ENCODE assay signal across 8 cellular contexts in genomic region chr3:129122697-129123055, GRCh38. TPM values are rescaled to one million over a fixed set of nuclear protein-coding genes. Genes with fewer than 3 reads are reported as not detected.
DNase-seq lines count a peak whose midpoint lies in the region; ATAC-seq and TF ChIP-seq lines count a peak whose summit lies in the region.

No MANE protein-coding gene starts in this region.

- H3K4me1 ChIP-seq in ES-I3 (ENCODE audit: insufficient read depth, low read length), result peaks cover 15% of the 10 kb centered on the region
- H3K4me1 ChIP-seq in esophagus squamous epithelium, result peaks cover 16 to 49% (median 16%) of the 10 kb centered on the region in 3 donors

- peak overlapping the region; percentile 86 for H3K27ac Mint-ChIP-seq in progenitor cell of endocrine pancreas

- H3K9me3 ChIP-seq in ES-I3 (ENCODE audit: control insufficient read depth, insufficient read depth, low read length) (no peaks in the 10 kb centered on the region), esophagus squamous epithelium (no peaks in the 10 kb centered on the region)

- H3K4me1 Mint-ChIP-seq in progenitor cell of endocrine pancreas (ENCODE audit: low read depth), result peaks cover 38% of the 10 kb centered on the region

- H3K9me3 Mint-ChIP-seq in progenitor cell of endocrine pancreas (ENCODE audit: low read depth), result no peaks in the 10 kb centered on the region

- intact Hi-C loops in esophagus squamous epithelium (cut with DNase I), result no loop called here

- H3K36me3 ChIP-seq in ES-I3 (ENCODE audit: insufficient read depth, low read length), result no peaks in the 10 kb centered on the region; the same call in 1 of the 2 replicates
- peaks cover 0 to 12% (median 0%) of the 10 kb centered on the region in 3 donors for H3K36me3 ChIP-seq in esophagus squamous epithelium

- H3K4me3 ChIP-seq in esophagus squamous epithelium, result peak overlapping the region in 3 of 4 donors; percentile 57 to 91 (median 83)

- peak overlapping the region; percentile 73; the same call in 1 of the 2 replicates for H3K9ac ChIP-seq in ES-I3 (ENCODE audit: low read depth, low read length)

- no peak for TF ChIP-seq POLR2A in esophagus squamous epithelium (IDR thresholded peaks at IDR 0.05)

- H3K27ac ChIP-seq in esophagus squamous epithelium, result peak overlapping the region; percentile 88 to 97 (median 94)

- H3K27me3 ChIP-seq in esophagus squamous epithelium, result no peaks in the 10 kb centered on the region

- peak overlapping the region; percentile 77 for H3K4me3 Mint-ChIP-seq in progenitor cell of endocrine pancreas (ENCODE audit: low read depth)

- 44 to 53% methylated on average over 3 of the region's 3 CpGs for WGBS in esophagus squamous epithelium, 2 donors

- peaks cover 6% of the 10 kb centered on the region for H3K36me3 Mint-ChIP-seq in progenitor cell of endocrine pancreas (ENCODE audit: insufficient read depth)

- DNase-seq in RPMI7951 (ENCODE audit: low read depth), result peak; percentile 15
- DNase-seq in esophagus squamous epithelium (lab: John Stamatoyannopoulos, UW), result no peak
- DNase-seq in progenitor cell of endocrine pancreas (ENCODE audit: low spot score, unreplicated experiment), result no peak
- no peak for DNase-seq in NCI-H2081 (lab: John Stamatoyannopoulos, UW)
- no peak for DNase-seq in SIG-M5 (lab: John Stamatoyannopoulos, UW)

- ATAC-seq in GM19397 (IDR thresholded peaks at IDR 0.05; ENCODE audit: unreplicated experiment) (no peak), HG03565 (IDR thresholded peaks at IDR 0.05; ENCODE audit: unreplicated experiment) (no peak)

- H3K27me3 Mint-ChIP-seq in progenitor cell of endocrine pancreas, result no peaks in the 10 kb centered on the region

- TF ChIP-seq CTCF in esophagus squamous epithelium (IDR thresholded peaks at IDR 0.05), result no peak
- TF ChIP-seq CTCF in progenitor cell of endocrine pancreas (IDR thresholded peaks at IDR 0.05; ENCODE audit: unreplicated experiment), result no peak

RNA-seq across cellular contexts. Expression of gene RAB43, which starts 1.1 kb away (rescaled TPM):
- total RNA-seq in RPMI7951 (2014; rRNA removed; shearing (Covaris generic)), result 10.8 and 14.4 TPM in 2 replicates
- total RNA-seq in esophagus squamous epithelium (10 to 100 TPM in 1 of 4 donors, 1 to 10 TPM in 3; 4.6 to 11.1 (median 7.9) TPM), progenitor cell of endocrine pancreas (23.8 and 24.3 TPM in 2 replicates)

RNA-seq across cellular contexts. Expression of gene ISY1, which starts 38.2 kb away (rescaled TPM):
- total RNA-seq in RPMI7951 (2014; rRNA removed; shearing (Covaris generic)), result 46.6 and 49.1 TPM in 2 replicates
- total RNA-seq in esophagus squamous epithelium (10 to 100 TPM in 3 of 4 donors, 1 to 10 TPM in 1; 6.0 to 26.3 (median 19.6) TPM), progenitor cell of endocrine pancreas (34.0 and 37.4 TPM in 2 replicates)
